In genomic region chr14:103862393-103862782, GRCh38 we compare ENCODE assay signal across 16 cellular contexts. TPM values are rescaled to one million over a fixed set of nuclear protein-coding genes. Genes with fewer than 3 reads are reported as not detected.
A peak's percentile ranks its signal among the peaks of the same experiment; 100 is the strongest.
DNase-seq lines count a peak whose midpoint lies in the region; ATAC-seq and TF ChIP-seq lines count a peak whose summit lies in the region.
"Had no signal": no experiment of that assay in that cellular context is flagged by ENCODE, and none has a peak within 500 bp of the region (broad histone marks: within the 10 kb centered on the region; RNA-seq: fewer than 3 reads in every experiment).

No MANE protein-coding gene starts in this region.

- peak; percentile 28 for DNase-seq in GM23338 (ENCODE audit: low spot score)
- DNase-seq in LoVo (ENCODE audit: low spot score): peak; percentile 42
- no peak for DNase-seq in mesenchymal stem cell
- no peak for DNase-seq in thyroid gland
- DNase-seq in NCI-H2081 (lab: John Stamatoyannopoulos, UW): no peak
- DNase-seq in NCI-H128 (lab: John Stamatoyannopoulos, UW; ENCODE audit: unreplicated experiment): no peak
- DNase-seq: activated CD4-positive, alpha-beta T cell treated with anti-CD3 and anti-CD28 coated beads, Interleukin-2, amount 10 ng/mL, durations not matched to agents 7 days and 5 days; activated naive CD8-positive, alpha-beta T cell treated with anti-CD3 and anti-CD28 coated beads for 36 hours; activated T-cell treated with anti-CD3 and anti-CD28 coated beads, Interleukin-2, amount 50 U/mL, for 48 hours; DMS153; natural killer cell; NCI-H2107; stimulated activated CD4-positive, alpha-beta T cell treated with anti-CD3 and anti-CD28 coated beads, Interleukin-1b, Interleukin-23, amount 100 ng/mL, for 48 hours had no signal

- H3K4me2 ChIP-seq in GM23338: no peak overlapping the region
- no peak overlapping the region for H3K4me2 ChIP-seq in mesenchymal stem cell (ENCODE audit: low read length, poor library complexity, severe bottlenecking)

- H2BK15ac ChIP-seq in mesenchymal stem cell (ENCODE audit: low read depth, poor library complexity, severe bottlenecking): no peak overlapping the region

- H2BK12ac ChIP-seq in mesenchymal stem cell (ENCODE audit: low read length in 2 of 2): no peak overlapping the region

- ATAC-seq in GM23338: no peak; the same call in 2 of the 3 replicates
- ATAC-seq: natural killer cell had no signal

- intact Hi-C loops in thyroid gland (cut with DNase I): no loop called here

- no peak for TF ChIP-seq CTCF in GM23338 (conservative IDR thresholded peaks at IDR 0.05; ENCODE audit: low read depth in 2 of 2)
- TF ChIP-seq CTCF in thyroid gland (IDR thresholded peaks at IDR 0.05): no peak

- no peak overlapping the region for H3K18ac ChIP-seq in mesenchymal stem cell (ENCODE audit: low read depth in 1 of 2, low read length in 2 of 2)

- H3K9me3 ChIP-seq in duodenal mucosa (ENCODE audit: control insufficient read depth in 1 of 2, low read length in 2 of 2) (no peaks in the 10 kb centered on the region), mesenchymal stem cell (ENCODE audit: control insufficient read depth, low read length) (no peaks in the 10 kb centered on the region), thyroid gland (no peaks in the 10 kb centered on the region)

- H4K20me1 ChIP-seq in GM23338 (replicated peaks; ENCODE audit: insufficient read depth): no peaks in the 10 kb centered on the region

- no peak overlapping the region for H2BK120ac ChIP-seq in mesenchymal stem cell (ENCODE audit: low read depth, low read length)

- no peaks in the 10 kb centered on the region for H3K79me1 ChIP-seq in mesenchymal stem cell (replicated peaks; ENCODE audit: low read length, poor library complexity, severe bottlenecking)

- H3K27me3 ChIP-seq in GM23338 (ENCODE audit: insufficient read depth) (no peaks in the 10 kb centered on the region), duodenal mucosa (ENCODE audit: control insufficient read depth in 1 of 2, insufficient read depth in 2 of 2, low read length in 2 of 2) (no peaks in the 10 kb centered on the region), mesenchymal stem cell (ENCODE audit: control insufficient read depth in 1 of 2, insufficient read depth in 1 of 2, low read length in 2 of 2) (peaks cover 16 to 28% of the 10 kb centered on the region in 2 experiments), thyroid gland (no peaks in the 10 kb centered on the region)

- H3K4ac ChIP-seq in mesenchymal stem cell (ENCODE audit: low read depth in 1 of 2, low read length in 2 of 2): no peak overlapping the region

- 94% methylated on average over 7 of the region's 7 CpGs for WGBS in mesenchymal stem cell
- WGBS in thyroid gland, 2 donors: 84 to 85% methylated on average over 7 of the region's 7 CpGs

- H3K9me2 ChIP-seq in GM23338 (ENCODE audit: insufficient read depth): no peaks in the 10 kb centered on the region

- peaks cover 7% of the 10 kb centered on the region for H3K27me3 Mint-ChIP-seq in GM23338 (ENCODE audit: insufficient read depth, low read depth, poor library complexity)
- H3K27me3 Mint-ChIP-seq: activated CD4-positive, alpha-beta T cell treated with anti-CD3 and anti-CD28 coated beads, Interleukin-2, amount 10 ng/mL, durations not matched to agents 7 days and 5 days had no signal

- H4K8ac ChIP-seq in mesenchymal stem cell (ENCODE audit: low read length): no peak overlapping the region

- peaks cover 3% of the 10 kb centered on the region; the same call in 2 of the 3 replicates for H3K4me1 Mint-ChIP-seq in GM23338
- H3K4me1 Mint-ChIP-seq: activated CD4-positive, alpha-beta T cell treated with anti-CD3 and anti-CD28 coated beads, Interleukin-2, amount 10 ng/mL, durations not matched to agents 7 days and 5 days; activated naive CD8-positive, alpha-beta T cell treated with anti-CD3 and anti-CD28 coated beads for 36 hours; natural killer cell had no signal

- no peak overlapping the region for H2AK5ac ChIP-seq in mesenchymal stem cell (ENCODE audit: low read length, severe bottlenecking)

- no peaks in the 10 kb centered on the region for H3K36me3 Mint-ChIP-seq in GM23338 (ENCODE audit: low read depth)
- H3K36me3 Mint-ChIP-seq: activated naive CD8-positive, alpha-beta T cell treated with anti-CD3 and anti-CD28 coated beads for 36 hours; natural killer cell had no signal

- H3K27ac Mint-ChIP-seq in GM23338: no peak overlapping the region
- H3K27ac Mint-ChIP-seq: activated CD4-positive, alpha-beta T cell treated with anti-CD3 and anti-CD28 coated beads, Interleukin-2, amount 10 ng/mL, durations not matched to agents 7 days and 5 days; activated naive CD8-positive, alpha-beta T cell treated with anti-CD3 and anti-CD28 coated beads for 36 hours; natural killer cell; T-helper 2 cell treated with Interferon-gamma antibody and Interleukin-4, amounts not matched to agents 5 μg/mL and 100 μg/mL, for 36 hours had no signal

- H3K9me3 Mint-ChIP-seq in GM23338: no peaks in the 10 kb centered on the region
- H3K9me3 Mint-ChIP-seq: activated CD4-positive, alpha-beta T cell treated with anti-CD3 and anti-CD28 coated beads, Interleukin-2, amount 10 ng/mL, durations not matched to agents 7 days and 5 days; activated naive CD8-positive, alpha-beta T cell treated with anti-CD3 and anti-CD28 coated beads for 36 hours; natural killer cell; T-helper 2 cell treated with Interferon-gamma antibody and Interleukin-4, amounts not matched to agents 5 μg/mL and 100 μg/mL, for 36 hours had no signal

- no peaks in the 10 kb centered on the region for H3K4me1 ChIP-seq in GM23338 (ENCODE audit: insufficient read depth)
- peaks cover 0 to 10% of the 10 kb centered on the region in 2 donors for H3K4me1 ChIP-seq in duodenal mucosa (ENCODE audit: control insufficient read depth in 1 of 2, insufficient read depth in 2 of 2, low read length in 2 of 2)
- no peaks in the 10 kb centered on the region for H3K4me1 ChIP-seq in mesenchymal stem cell (ENCODE audit: control insufficient read depth, insufficient read depth, low read depth, low read length)
- H3K4me1 ChIP-seq in thyroid gland: peaks cover 6 to 17% of the 10 kb centered on the region in 2 donors

- H2BK5ac ChIP-seq in mesenchymal stem cell (ENCODE audit: low read depth, low read length, poor library complexity, severe bottlenecking): no peak overlapping the region

- H3K9ac ChIP-seq in duodenal mucosa (ENCODE audit: low read depth in 1 of 2, low read length in 2 of 2) (peak overlapping the region in 1 of 2 donors; percentile 69), mesenchymal stem cell (ENCODE audit: low read length) (peak overlapping the region; percentile 18)

- no peaks in the 10 kb centered on the region for H3F3A ChIP-seq in GM23338 (replicated peaks; ENCODE audit: low read depth)

- no peak overlapping the region for H3K14ac ChIP-seq in mesenchymal stem cell (ENCODE audit: low read length in 2 of 2)

- no peak for TF ChIP-seq POLR2A in thyroid gland (IDR thresholded peaks at IDR 0.05)

- no peak overlapping the region for H3K23ac ChIP-seq in mesenchymal stem cell (ENCODE audit: low read length in 2 of 2)

- no peaks in the 10 kb centered on the region for H3K79me2 ChIP-seq in GM23338 (replicated peaks; ENCODE audit: insufficient read depth)

- H3K4me3 ChIP-seq in GM23338 (no peak overlapping the region), duodenal mucosa (ENCODE audit: low read depth in 1 of 2, low read length in 2 of 2) (peak overlapping the region; percentile 16 to 63), mesenchymal stem cell (ENCODE audit: insufficient read depth in 1 of 2, low read depth in 1 of 2, low read length in 2 of 2) (peak overlapping the region in 1 of 2 experiments; percentile 32), thyroid gland (replicated peaks in 1 of 3) (no peak overlapping the region)
- H3K4me3 ChIP-seq: lung had no signal

- H4K91ac ChIP-seq in mesenchymal stem cell (ENCODE audit: low read length): no peak overlapping the region

- no peak overlapping the region for H3K4me3 Mint-ChIP-seq in GM23338
- H3K4me3 Mint-ChIP-seq: activated CD4-positive, alpha-beta T cell treated with anti-CD3 and anti-CD28 coated beads, Interleukin-2, amount 10 ng/mL, durations not matched to agents 7 days and 5 days; activated naive CD8-positive, alpha-beta T cell treated with anti-CD3 and anti-CD28 coated beads for 36 hours; natural killer cell; T-helper 2 cell treated with Interferon-gamma antibody and Interleukin-4, amounts not matched to agents 5 μg/mL and 100 μg/mL, for 36 hours had no signal

- no peak overlapping the region for H3K27ac ChIP-seq in GM23338 (ENCODE audit: low read depth)
- H3K27ac ChIP-seq in duodenal mucosa (ENCODE audit: low read depth, low read length): no peak overlapping the region
- H3K27ac ChIP-seq in mesenchymal stem cell (ENCODE audit: low read length, poor library complexity, severe bottlenecking): no peak overlapping the region
- no peak overlapping the region for H3K27ac ChIP-seq in thyroid gland

- H3K36me3 ChIP-seq in GM23338 (ENCODE audit: insufficient read depth) (no peaks in the 10 kb centered on the region), duodenal mucosa (ENCODE audit: control insufficient read depth in 1 of 2, insufficient read depth in 2 of 2, low read length in 2 of 2) (no peaks in the 10 kb centered on the region), mesenchymal stem cell (ENCODE audit: control insufficient read depth in 1 of 2, insufficient read depth in 2 of 2, low read depth in 1 of 2, low read length in 2 of 2) (no peaks in the 10 kb centered on the region), thyroid gland (no peaks in the 10 kb centered on the region)

- H2AFZ ChIP-seq in GM23338 (no peak overlapping the region), mesenchymal stem cell (ENCODE audit: low read depth, low read length) (no peak overlapping the region)

RNA-seq across cellular contexts. Expression of gene PPP1R13B, which starts 15.0 kb away (rescaled TPM):
- 6.5 and 8.5 TPM in 2 replicates for total RNA-seq in GM23338 (2014; rRNA removed; shearing (Covaris generic))
- 2.0 and 3.8 TPM in 2 replicates for polyA plus RNA-seq in GM23338 (2016; fragmentation: Nextera tagmentation; extraction: Ambion mirVana)
- polyA plus RNA-seq in mesenchymal stem cell (2013, experiment 1 of 2): 1.2 TPM
- polyA plus RNA-seq in mesenchymal stem cell (2013, experiment 2 of 2): 0.86 TPM
- 100 to 1,000 TPM in 1 of 4 donors, 10 to 100 TPM in 3; 77.0 to 131 (median 81.8) TPM for total RNA-seq in thyroid gland

Comparison
In these comparisons a context has a peak if more than half of its experiments do, and no peak if none do; other contexts are left out.
1. DNase-seq: peak in GM23338 (single experiment) and LoVo (single experiment); none in mesenchymal stem cell (single experiment), thyroid gland (0 of 2), NCI-H2081 (0 of 2) and NCI-H128 (single experiment).
2. H3K4me3 ChIP-seq: peak in duodenal mucosa (2 of 2); none in GM23338 (single experiment) and thyroid gland (0 of 3).